Comparison of ENCODE assay signal across 1 cellular context in genomic region chr3:50192689-50193141, GRCh38.
TF ChIP-seq lines count a peak whose summit lies in the region.

No MANE protein-coding gene starts in this region.

TF ChIP-seq in endothelial cell of umbilical vein, 7 proteins besides CTCF, POLR2A, EP300 and RAD21 (continued from another document):
- no peak for TF ChIP-seq MYC (IDR thresholded peaks at IDR 0.05; ENCODE audit: low read depth, low read length)
TF ChIP-seq in endothelial cell of umbilical vein: peak in this region for 0.
